ENCODE assay signal across 8 cellular contexts in the genomic region with DNA sequence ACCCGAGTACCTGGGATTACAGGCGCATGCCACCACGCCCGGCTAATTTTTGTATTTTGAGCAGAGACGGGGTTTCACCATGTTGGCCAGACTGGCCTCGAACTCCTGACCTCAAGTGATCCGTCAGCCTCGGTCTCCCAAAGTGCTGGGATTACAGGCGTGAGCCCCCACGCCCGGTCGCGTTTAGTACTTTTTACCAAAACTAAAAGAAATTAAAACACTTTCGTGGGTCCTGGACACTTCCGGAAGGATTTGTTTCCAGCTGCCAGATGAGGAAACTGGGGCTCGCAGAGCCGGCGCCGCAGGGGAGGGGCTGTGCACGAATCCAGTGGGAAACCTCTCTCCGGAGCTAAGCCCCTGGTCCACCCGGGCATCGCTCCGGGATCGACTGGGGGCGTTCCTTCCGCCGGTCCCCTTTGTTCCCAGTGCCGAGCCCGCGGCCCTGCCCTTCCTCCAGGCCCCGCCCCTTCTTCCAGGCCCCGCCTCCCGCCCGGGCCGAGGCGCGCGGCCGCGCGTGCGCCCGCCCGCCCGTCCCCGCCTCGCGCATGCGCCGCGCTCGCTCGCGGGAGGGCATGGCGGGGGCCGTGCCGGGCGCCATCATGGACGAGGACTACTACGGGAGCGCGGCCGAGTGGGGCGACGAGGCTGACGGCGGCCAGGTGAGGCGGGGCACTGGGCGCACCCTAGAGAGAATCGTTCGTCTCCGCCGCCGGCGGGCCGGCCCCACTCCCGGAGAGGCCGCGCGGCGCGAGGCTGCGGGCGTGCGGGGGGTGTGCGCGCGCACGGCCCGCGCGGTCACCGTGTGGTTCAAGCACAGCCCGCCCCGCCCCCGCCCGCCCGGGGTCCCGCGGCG. TPM values are rescaled to one million over a fixed set of nuclear protein-coding genes. Genes with fewer than 3 reads are reported as not detected.
DNase-seq lines count a peak whose midpoint lies in the region; ATAC-seq and TF ChIP-seq lines count a peak whose summit lies in the region.

A gene with protein sequence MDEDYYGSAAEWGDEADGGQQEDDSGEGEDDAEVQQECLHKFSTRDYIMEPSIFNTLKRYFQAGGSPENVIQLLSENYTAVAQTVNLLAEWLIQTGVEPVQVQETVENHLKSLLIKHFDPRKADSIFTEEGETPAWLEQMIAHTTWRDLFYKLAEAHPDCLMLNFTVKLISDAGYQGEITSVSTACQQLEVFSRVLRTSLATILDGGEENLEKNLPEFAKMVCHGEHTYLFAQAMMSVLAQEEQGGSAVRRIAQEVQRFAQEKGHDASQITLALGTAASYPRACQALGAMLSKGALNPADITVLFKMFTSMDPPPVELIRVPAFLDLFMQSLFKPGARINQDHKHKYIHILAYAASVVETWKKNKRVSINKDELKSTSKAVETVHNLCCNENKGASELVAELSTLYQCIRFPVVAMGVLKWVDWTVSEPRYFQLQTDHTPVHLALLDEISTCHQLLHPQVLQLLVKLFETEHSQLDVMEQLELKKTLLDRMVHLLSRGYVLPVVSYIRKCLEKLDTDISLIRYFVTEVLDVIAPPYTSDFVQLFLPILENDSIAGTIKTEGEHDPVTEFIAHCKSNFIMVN (plus strand): TSS at position 546 of the 853 bp plus-strand sequence. CDS start 54 bp downstream, at position 600.

- H3K27me3 ChIP-seq in DOHH2 (ENCODE audit: control insufficient read depth, low read length) (no peaks in the 10 kb centered on the region), GM23338 (ENCODE audit: insufficient read depth) (no peaks in the 10 kb centered on the region), stomach (no peaks in the 10 kb centered on the region)

- peak within 1 kb of the TSS; percentile 93 for H2AFZ ChIP-seq in GM23338

- H3K4me3 ChIP-seq in DOHH2 (ENCODE audit: low read length), result peak within 1 kb of the TSS; percentile 96
- H3K4me3 ChIP-seq in GM23338, result peak within 1 kb of the TSS; percentile 94
- peak within 1 kb of the TSS; percentile 78 for H3K4me3 ChIP-seq in LNCaP clone FGC (ENCODE audit: low read depth, low read length)
- peak within 1 kb of the TSS; percentile 65 to 83 for H3K4me3 ChIP-seq in foreskin fibroblast (ENCODE audit: low read depth in 1 of 2, low read length in 2 of 2)
- peak within 1 kb of the TSS; percentile 74 to 97 (median 82) for H3K4me3 ChIP-seq in stomach

- intact Hi-C loops in stomach (cut with DNase I; ENCODE audit: low total_unique reads), result loop anchor here (10.0 kb wide), 2 partner anchors 64 to 76 kb away; a partner anchor contains a TSS

- H3K4me1 ChIP-seq in DOHH2 (ENCODE audit: control insufficient read depth, low read length), result peaks cover 41% of the 10 kb centered on the region
- H3K4me1 ChIP-seq in GM23338 (ENCODE audit: insufficient read depth), result peaks cover 20% of the 10 kb centered on the region
- H3K4me1 ChIP-seq in stomach, result peaks cover 14 to 43% (median 36%) of the 10 kb centered on the region in 4 donors

- H3F3A ChIP-seq in DOHH2 (ENCODE audit: control insufficient read depth, insufficient read depth), result no peaks in the 10 kb centered on the region; the same call in 1 of the 2 replicates
- no peaks in the 10 kb centered on the region for H3F3A ChIP-seq in GM23338 (replicated peaks; ENCODE audit: low read depth)

- 0 out of 2 replicates have a peak within 1 kb of the TSS, but pooled peaks have one; percentile 48 for H3K27ac Mint-ChIP-seq in GM23338
- peak within 1 kb of the TSS; percentile 77 for H3K27ac Mint-ChIP-seq in neural crest cell (ENCODE audit: unreplicated experiment)

- H3K27ac ChIP-seq in DOHH2 (ENCODE audit: low read depth, low read length) (peak within 1 kb of the TSS; percentile 16; the same call in 1 of the 2 replicates), GM23338 (ENCODE audit: low read depth) (no peak within 1 kb of the TSS), stomach (peak within 1 kb of the TSS; percentile 84 to 95 (median 88))

- no peak for TF ChIP-seq POLR2A in stomach (IDR thresholded peaks at IDR 0.05)

- DNase-seq in GM23338 (ENCODE audit: low spot score) (peak; percentile 92), LNCaP clone FGC (ENCODE audit: low read depth) (no peak), SHP77 (lab: John Stamatoyannopoulos, UW) (peak; percentile 92 to 95), activated gamma-delta T cell (lab: John Stamatoyannopoulos, UW) (peak; percentile 82), foreskin fibroblast (peak; percentile 71 to 93), neural crest cell (ENCODE audit: low read depth, low spot score) (peak; percentile 92), stomach (peak; percentile 92)

- H3K36me3 ChIP-seq in DOHH2 (ENCODE audit: control insufficient read depth, low read length) (peaks cover 15% of the 10 kb centered on the region), GM23338 (ENCODE audit: insufficient read depth) (no peaks in the 10 kb centered on the region), stomach (peaks cover 0 to 1% (median under 1%) of the 10 kb centered on the region in 4 donors)

- TF ChIP-seq CTCF in DOHH2 (IDR thresholded peaks at IDR 0.05; ENCODE audit: low read depth, low read length, poor library complexity, severe bottlenecking), result no peak
- TF ChIP-seq CTCF in GM23338 (conservative IDR thresholded peaks at IDR 0.05; ENCODE audit: low read depth in 2 of 2), result no peak
- no peak for TF ChIP-seq CTCF in LNCaP clone FGC (IDR thresholded peaks at IDR 0.05; ENCODE audit: control insufficient read depth, extremely low read depth, insufficient read depth)
- no peak for TF ChIP-seq CTCF in foreskin fibroblast (IDR thresholded peaks at IDR 0.05; ENCODE audit: low read depth, low read length)
- no peak for TF ChIP-seq CTCF in neural crest cell (conservative IDR thresholded peaks at IDR 0.05)
- TF ChIP-seq CTCF in stomach (IDR thresholded peaks at IDR 0.05), result no peak

- H3K4me2 ChIP-seq in DOHH2 (ENCODE audit: low read length) (peak within 1 kb of the TSS; percentile 81), GM23338 (peak within 1 kb of the TSS; percentile 95)

- H3K36me3 Mint-ChIP-seq in GM23338 (ENCODE audit: low read depth) (peaks cover 10% of the 10 kb centered on the region), neural crest cell (ENCODE audit: low read depth) (peaks cover 5% of the 10 kb centered on the region)

- H4K20me1 ChIP-seq in DOHH2 (ENCODE audit: control insufficient read depth, insufficient read depth, low read depth, low read length) (peaks cover 3% of the 10 kb centered on the region; the same call in 1 of the 2 replicates), GM23338 (replicated peaks; ENCODE audit: insufficient read depth) (peaks cover 18% of the 10 kb centered on the region; the same call in 1 of the 2 replicates)

- H3K9me3 ChIP-seq in DOHH2 (ENCODE audit: control insufficient read depth, insufficient read depth, low read length) (no peaks in the 10 kb centered on the region), stomach (peaks cover 0 to 6% (median 2%) of the 10 kb centered on the region in 4 donors)

- peak; percentile 86 for ATAC-seq in GM23338

- H3K9me3 Mint-ChIP-seq in GM23338, result peaks cover 3% of the 10 kb centered on the region; the same call in 1 of the 3 replicates
- H3K9me3 Mint-ChIP-seq in neural crest cell, result no peaks in the 10 kb centered on the region

- peaks cover 31% of the 10 kb centered on the region for H3K4me1 Mint-ChIP-seq in GM23338
- H3K4me1 Mint-ChIP-seq in neural crest cell, result peaks cover 28% of the 10 kb centered on the region

- H3K4me3 Mint-ChIP-seq in GM23338 (peak within 1 kb of the TSS; percentile 89), neural crest cell (peak within 1 kb of the TSS; percentile 94)

- peaks cover 12% of the 10 kb centered on the region for H3K27me3 Mint-ChIP-seq in GM23338 (ENCODE audit: insufficient read depth, low read depth, poor library complexity)
- no peaks in the 10 kb centered on the region for H3K27me3 Mint-ChIP-seq in neural crest cell (ENCODE audit: low read depth)

- WGBS in stomach, 5 donors, result 5 to 30% (median 9%) methylated on average over 18 to 102 of the region's 102 CpGs

- H3K9me2 ChIP-seq in DOHH2 (replicated peaks; ENCODE audit: control insufficient read depth, low read length), result no peaks in the 10 kb centered on the region
- H3K9me2 ChIP-seq in GM23338 (ENCODE audit: insufficient read depth), result no peaks in the 10 kb centered on the region; the same call in 1 of the 2 replicates

- peaks cover 46% of the 10 kb centered on the region for H3K79me2 ChIP-seq in DOHH2 (ENCODE audit: control insufficient read depth, low read length)
- peaks cover 44% of the 10 kb centered on the region for H3K79me2 ChIP-seq in GM23338 (replicated peaks; ENCODE audit: insufficient read depth)

- TF ChIP-seq EP300 in stomach (IDR thresholded peaks at IDR 0.05), result no peak

TF ChIP-seq in GM23338, 12 proteins besides CTCF, POLR2A, EP300 and RAD21:
- TF ChIP-seq STAT1 (IDR thresholded peaks at IDR 0.05; ENCODE audit: unreplicated experiment) (no peak), POLR2AphosphoS5 (IDR thresholded peaks at IDR 0.05; ENCODE audit: low read depth) (peak; percentile 74; the same call in 1 of the 2 replicates)
TF ChIP-seq in GM23338: peak in this region for 1.

RNA-seq across cellular contexts. Expression of the gene that starts here (rescaled TPM):
- 67.0 and 75.8 TPM in 2 replicates for total RNA-seq in GM23338 (2014; rRNA removed; shearing (Covaris generic))
- 52.1 and 52.9 TPM in 2 replicates for polyA plus RNA-seq in GM23338 (2016; fragmentation: Nextera tagmentation; extraction: Ambion mirVana)
- total RNA-seq in neural crest cell, result 117 and 130 TPM in 2 replicates
- total RNA-seq in stomach, result 10 to 100 TPM; 20.9 to 59.5 (median 41.1) TPM
- polyA plus RNA-seq in stomach, result 10 to 100 TPM; 34.7 to 47.5 (median 41.4) TPM
